Comparison of ENCODE assay signal across 8 cellular contexts in the genomic region with DNA sequence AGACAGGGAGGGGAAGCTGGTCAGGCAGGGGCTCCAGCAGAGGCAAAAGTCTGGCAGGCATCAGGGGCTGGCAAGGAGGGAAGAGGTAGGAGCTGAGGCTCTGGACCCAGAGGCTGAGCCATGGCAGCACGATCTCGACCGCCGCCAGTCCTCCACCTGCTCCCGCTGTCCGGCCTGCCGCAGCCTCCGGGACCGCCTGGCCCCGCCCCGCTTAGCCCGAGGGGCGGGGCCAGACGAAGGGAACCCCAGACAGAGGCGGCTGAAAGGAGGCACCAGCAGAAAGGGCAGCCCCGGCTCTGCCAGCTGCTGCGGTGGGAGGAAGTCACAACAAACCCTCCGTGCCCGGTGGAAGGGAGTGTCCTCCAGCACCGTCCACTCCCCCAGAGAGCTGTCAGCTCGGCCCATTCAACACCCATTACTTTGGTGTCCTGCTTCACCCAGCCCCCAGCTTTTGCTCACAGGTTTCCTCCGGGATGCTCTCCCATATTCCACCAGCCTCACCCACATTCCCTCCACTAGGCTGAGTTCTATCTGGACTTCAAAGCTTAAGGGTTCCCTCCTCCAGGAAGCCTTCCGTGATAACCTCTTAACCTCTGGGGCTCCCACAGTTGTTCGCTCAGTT. TPM values are rescaled to one million over a fixed set of nuclear protein-coding genes. Genes with fewer than 3 reads are reported as not detected.
DNase-seq lines count a peak whose midpoint lies in the region; ATAC-seq, FAIRE-seq and TF ChIP-seq lines count a peak whose summit lies in the region.

A gene with protein sequence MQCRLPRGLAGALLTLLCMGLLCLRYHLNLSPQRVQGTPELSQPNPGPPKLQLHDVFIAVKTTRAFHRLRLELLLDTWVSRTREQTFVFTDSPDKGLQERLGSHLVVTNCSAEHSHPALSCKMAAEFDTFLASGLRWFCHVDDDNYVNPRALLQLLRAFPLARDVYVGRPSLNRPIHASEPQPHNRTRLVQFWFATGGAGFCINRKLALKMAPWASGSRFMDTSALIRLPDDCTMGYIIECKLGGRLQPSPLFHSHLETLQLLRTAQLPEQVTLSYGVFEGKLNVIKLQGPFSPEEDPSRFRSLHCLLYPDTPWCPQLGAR (minus strand): TSS at position 161 of the 622 bp plus-strand sequence. CDS start 207 bp downstream, outside the sequence.

- peak within 1 kb of the TSS; percentile 56 for H3K56ac ChIP-seq in mesendoderm (ENCODE audit: low read length)

- peak within 1 kb of the TSS; percentile 88 for H3K4me3 Mint-ChIP-seq in activated CD8-positive, alpha-beta T cell treated with anti-CD3 and anti-CD28 coated beads, Interleukin-2, amount 10 ng/mL, durations not matched to agents 7 days and 5 days

- H3K36me3 Mint-ChIP-seq in activated CD8-positive, alpha-beta T cell treated with anti-CD3 and anti-CD28 coated beads, Interleukin-2, amount 10 ng/mL, durations not matched to agents 7 days and 5 days (ENCODE audit: low read depth): peaks cover 36% of the 10 kb centered on the region

- peak; percentile 97 for FAIRE-seq in GM12891 (lab: Jason Lieb, UNC)

- no CpG with 5 or more reads among the region's 24 CpGs for WGBS in mesendoderm (ENCODE audit: extremely low coverage, insufficient coverage, low lambda C conversion rate)

- H3K4me3 ChIP-seq in effector memory CD4-positive, alpha-beta T cell (ENCODE audit: insufficient read depth, low read depth, low read length, poor library complexity, severe bottlenecking): peak within 1 kb of the TSS; percentile 75
- H3K4me3 ChIP-seq in mesendoderm (ENCODE audit: low read length): no peak within 1 kb of the TSS

- CTCF ChIA-PET in activated CD8-positive, alpha-beta T cell treated with anti-CD3 and anti-CD28 coated beads, Interleukin-2, amount 10 ng/mL, durations not matched to agents 7 days and 5 days (lab: Charles Lee): interaction anchor here (0.8 to 4.0 kb wide), 10 partner anchors 12 to 148 kb away, joined by 3 to 26 read pairs (median 6); a partner anchor contains a TSS

- H3K4me2 ChIP-seq in mesendoderm (ENCODE audit: low read length): peak within 1 kb of the TSS; percentile 44

- H2BK15ac ChIP-seq in mesendoderm (replicated peaks; ENCODE audit: low read depth): no peak within 1 kb of the TSS

- DNase-seq in GM12891 (ENCODE audit: insufficient read length, low spot score): peak; percentile 97
- peak; percentile 39 for DNase-seq in NCI-H526 treated with DMSO at 0.1 percent for 48 hours (lab: John Stamatoyannopoulos, UW)
- peak; percentile 81 for DNase-seq in activated CD8-positive, alpha-beta T cell treated with anti-CD3 and anti-CD28 coated beads, Interleukin-2, amount 10 ng/mL, durations not matched to agents 7 days and 5 days
- peak; percentile 61 to 73 (median 61) for DNase-seq in effector memory CD4-positive, alpha-beta T cell
- DNase-seq in mesendoderm: peak; percentile 60
- peak; percentile 47 to 53 for DNase-seq in stimulated activated CD8-positive, alpha-beta memory T cell treated with anti-CD3 and anti-CD28 coated beads, Interleukin-2, amount 100 ng/mL, for 1 hour (ENCODE audit: low read depth in 2 of 2)

- H3K27me3 Mint-ChIP-seq in activated CD8-positive, alpha-beta T cell treated with anti-CD3 and anti-CD28 coated beads, Interleukin-2, amount 10 ng/mL, durations not matched to agents 7 days and 5 days (ENCODE audit: low read depth): no peaks in the 10 kb centered on the region

- H3K4me1 ChIP-seq in effector memory CD4-positive, alpha-beta T cell (ENCODE audit: control insufficient read depth, insufficient read depth, low read length, poor library complexity, severe bottlenecking): peaks cover 63% of the 10 kb centered on the region
- peaks cover 2% of the 10 kb centered on the region for H3K4me1 ChIP-seq in mesendoderm (ENCODE audit: control insufficient read depth, low read depth, low read length)

- peaks cover 69% of the 10 kb centered on the region for H3K4me1 Mint-ChIP-seq in activated CD8-positive, alpha-beta T cell treated with anti-CD3 and anti-CD28 coated beads, Interleukin-2, amount 10 ng/mL, durations not matched to agents 7 days and 5 days (ENCODE audit: low read depth)

- H2BK120ac ChIP-seq in mesendoderm (ENCODE audit: low read depth, low read length): no peak within 1 kb of the TSS

- H3K36me3 ChIP-seq in effector memory CD4-positive, alpha-beta T cell (ENCODE audit: control insufficient read depth, insufficient read depth, low read length): peaks cover 5% of the 10 kb centered on the region
- H3K36me3 ChIP-seq in mesendoderm (ENCODE audit: control insufficient read depth, insufficient read depth, low read length): no peaks in the 10 kb centered on the region

- no peaks in the 10 kb centered on the region for H3K9me3 ChIP-seq in effector memory CD4-positive, alpha-beta T cell (ENCODE audit: control insufficient read depth, low read length)

- no peak within 1 kb of the TSS for H4K5ac ChIP-seq in mesendoderm (ENCODE audit: low read length)

- H3K9ac ChIP-seq in mesendoderm (ENCODE audit: low read length): no peak within 1 kb of the TSS

- no peaks in the 10 kb centered on the region for H3K79me2 ChIP-seq in mesendoderm (ENCODE audit: control insufficient read depth, insufficient read depth, low read length)

- no peaks in the 10 kb centered on the region for H3K79me1 ChIP-seq in mesendoderm (ENCODE audit: low read length)

- POLR2A ChIA-PET in activated CD8-positive, alpha-beta T cell treated with anti-CD3 and anti-CD28 coated beads, Interleukin-2, amount 10 ng/mL, durations not matched to agents 7 days and 5 days (lab: Charles Lee): interaction anchor here (0.6 to 1.8 kb wide), 11 partner anchors 10 to 406 kb away, joined by 3 to 9 read pairs (median 3); a partner anchor contains a TSS

- peak; percentile 38; the same call in 1 of the 2 replicates for TF ChIP-seq POLR2A in GM12891 (IDR thresholded peaks at IDR 0.05; ENCODE audit: low read depth, low read length)

- H3K18ac ChIP-seq in mesendoderm (ENCODE audit: low read length): no peak within 1 kb of the TSS

- H3K23ac ChIP-seq in mesendoderm (ENCODE audit: low read length): peak within 1 kb of the TSS; percentile 66

- no peak within 1 kb of the TSS for H3K4ac ChIP-seq in mesendoderm (ENCODE audit: low read depth, low read length)

- H3K9me3 Mint-ChIP-seq in activated CD8-positive, alpha-beta T cell treated with anti-CD3 and anti-CD28 coated beads, Interleukin-2, amount 10 ng/mL, durations not matched to agents 7 days and 5 days (ENCODE audit: insufficient read depth): no peaks in the 10 kb centered on the region

- ATAC-seq in HG02642 (IDR thresholded peaks at IDR 0.05; ENCODE audit: poor library complexity, unreplicated experiment) (peak; percentile 62), GM21526 (IDR thresholded peaks at IDR 0.05; ENCODE audit: low FRiP score, unreplicated experiment) (no peak)
- peak; percentile 62 for ATAC-seq in activated CD8-positive, alpha-beta T cell treated with anti-CD3 and anti-CD28 coated beads, Interleukin-2, amount 10 ng/mL, durations not matched to agents 7 days and 5 days

- H3K27ac ChIP-seq in effector memory CD4-positive, alpha-beta T cell (ENCODE audit: insufficient read depth, low read length, poor library complexity, severe bottlenecking): peak within 1 kb of the TSS; percentile 84
- H3K27ac ChIP-seq in mesendoderm (ENCODE audit: low read depth, low read length): no peak within 1 kb of the TSS

- H2AK5ac ChIP-seq in mesendoderm (ENCODE audit: low read length): no peak within 1 kb of the TSS

- no peak within 1 kb of the TSS for H2BK5ac ChIP-seq in mesendoderm (ENCODE audit: low read length)

- H3K27me3 ChIP-seq in effector memory CD4-positive, alpha-beta T cell (replicated peaks; ENCODE audit: control insufficient read depth, insufficient read depth, low read length, poor library complexity, severe bottlenecking): no peaks in the 10 kb centered on the region
- no peaks in the 10 kb centered on the region for H3K27me3 ChIP-seq in mesendoderm (ENCODE audit: insufficient read depth, low read length, poor library complexity)

- peak within 1 kb of the TSS; percentile 97 for H3K27ac Mint-ChIP-seq in activated CD8-positive, alpha-beta T cell treated with anti-CD3 and anti-CD28 coated beads, Interleukin-2, amount 10 ng/mL, durations not matched to agents 7 days and 5 days

- H4K8ac ChIP-seq in mesendoderm (ENCODE audit: low read depth, low read length): no peak within 1 kb of the TSS

TF ChIP-seq in GM12891, 5 proteins besides CTCF, POLR2A, EP300 and RAD21:
- TF ChIP-seq POU2F2 (IDR thresholded peaks at IDR 0.05; ENCODE audit: low read depth, low read length) (no peak), TAF1 (IDR thresholded peaks at IDR 0.05; ENCODE audit: low read depth, low read length) (peak; percentile 40; the same call in 1 of the 2 replicates), PAX5 (IDR thresholded peaks at IDR 0.05; ENCODE audit: insufficient read depth, low read length, severe bottlenecking) (no peak), SPI1 (IDR thresholded peaks at IDR 0.05; ENCODE audit: low read depth, low read length) (no peak), POLR2AphosphoS5 (IDR thresholded peaks at IDR 0.05; ENCODE audit: low read depth, low read length) (no peak)

RNA-seq across cellular contexts. Expression of the gene that starts here (rescaled TPM):
- polyA plus RNA-seq in GM12891 (2012; ENCODE audit: low read depth, missing spikeins): 43.4 TPM
- 100 to 1,000 TPM; 227 to 232 TPM for total RNA-seq in activated CD8-positive, alpha-beta T cell treated with anti-CD3 and anti-CD28 coated beads, Interleukin-2, amount 10 ng/mL, durations not matched to agents 7 days and 5 days
- polyA plus RNA-seq in mesendoderm (2013, experiment 1 of 2): 0.48 TPM
- 0.77 TPM for polyA plus RNA-seq in mesendoderm (2013, experiment 2 of 2)

Comparison
In these comparisons a context has a peak if more than half of its experiments do, and no peak if none do; other contexts are left out.
1. DNase-seq: peak in every context shown above with its lines; median percentile 97 in GM12891; 81 in activated CD8-positive, alpha-beta T cell treated with anti-CD3 and anti-CD28 coated beads, Interleukin-2, amount 10 ng/mL, durations not matched to agents 7 days and 5 days; 61 in effector memory CD4-positive, alpha-beta T cell; 60 in mesendoderm; 50 in stimulated activated CD8-positive, alpha-beta memory T cell treated with anti-CD3 and anti-CD28 coated beads, Interleukin-2, amount 100 ng/mL, for 1 hour; 39 in NCI-H526 treated with DMSO at 0.1 percent for 48 hours.